ENCODE assay signal across 10 cellular contexts in genomic region chr11:5254646-5255409, GRCh38. TPM values are rescaled to one million over a fixed set of nuclear protein-coding genes. Genes with fewer than 3 reads are reported as not detected.
DNase-seq lines count a peak whose midpoint lies in the region; ATAC-seq, FAIRE-seq and TF ChIP-seq lines count a peak whose summit lies in the region.
"Not testable (repeated sequence)": the region's sequence is repeated elsewhere in the genome, so short reads cannot be mapped to it uniquely, and the experiment has no call there.
"Had no signal": no experiment of that assay in that cellular context is flagged by ENCODE, and none has a peak within 500 bp of the region (broad histone marks: within the 10 kb centered on the region; RNA-seq: fewer than 3 reads in every experiment).

TSS of gene HBG2 (minus strand) at chr11:5254781. CDS start at chr11:5254728, 53 bp downstream.

- H3K4me2 ChIP-seq in HCT116 (ENCODE audit: low read length), result not testable (repeated sequence)

- not testable (repeated sequence) for DNase-seq in HCT116 (ENCODE audit: low read depth, low spot score); frontal cortex (ENCODE audit: low spot score in 2 of 2)
- DNase-seq in amniotic epithelial cell (ENCODE audit: low read depth), result peak; percentile 28
- peak; percentile 25 for DNase-seq in choroid plexus epithelial cell (ENCODE audit: low read depth)
- peak; percentile 13 for DNase-seq in fibroblast of mammary gland (ENCODE audit: low read depth)

- not testable (repeated sequence) for H3K9ac ChIP-seq in HCT116 (ENCODE audit: low read length); skeletal muscle tissue (ENCODE audit: low read depth in 1 of 3, low read length in 3 of 3)

- POLR2A ChIA-PET in HCT116 (lab: Charles Lee), result not testable (repeated sequence)

- H3K9me2 ChIP-seq in HCT116 (ENCODE audit: insufficient read depth), result not testable (repeated sequence)

- not testable (repeated sequence) for TF ChIP-seq CTCF in HCT116 (IDR thresholded peaks at IDR 0.05 in 2 of 3, conservative IDR thresholded peaks at IDR 0.05 in 1 of 3; ENCODE audit: borderline replicate concordance in 1 of 3, insufficient read depth in 1 of 3, low read depth in 2 of 3, low read length in 2 of 3); choroid plexus epithelial cell (conservative IDR thresholded peaks at IDR 0.05; ENCODE audit: low read depth, low read length); fibroblast of mammary gland (conservative IDR thresholded peaks at IDR 0.05; ENCODE audit: control insufficient read depth, insufficient read depth, low read depth, low read length)

- CTCF ChIA-PET in HCT116 (lab: Charles Lee), result not testable (repeated sequence)

- H3K36me3 ChIP-seq in HCT116 (ENCODE audit: control insufficient read depth in 1 of 2, insufficient read depth in 2 of 2, low read length in 2 of 2); skeletal muscle tissue (ENCODE audit: control insufficient read depth in 3 of 3, insufficient read depth in 3 of 3, low read length in 3 of 3): not testable (repeated sequence)

- intact Hi-C loops in HCT116 (cut with micrococcal nuclease), result not testable (repeated sequence)

- FAIRE-seq in frontal cortex (lab: Jason Lieb, UNC), result not testable (repeated sequence)

- not testable (repeated sequence) for H4K20me1 ChIP-seq in HCT116 (ENCODE audit: insufficient read depth)

- BruUV-seq in HCT116 (replicated peaks; lab: Mats Ljungman, UMichigan), result not testable (repeated sequence)

- not testable (repeated sequence) for H3K9me3 ChIP-seq in HCT116 (ENCODE audit: control insufficient read depth in 1 of 2, insufficient read depth in 1 of 2, low read depth in 1 of 2, low read length in 2 of 2); skeletal muscle tissue (ENCODE audit: control insufficient read depth in 3 of 3, low read length in 3 of 3)

- ATAC-seq in HCT116, result not testable (repeated sequence)

- RAD21 ChIA-PET in HCT116 (lab: Charles Lee; ENCODE audit: low non-redundant PET in 1 of 2, low total read pairs in 2 of 2, uncharacterized antibody in 2 of 2, unreplicated experiment in 2 of 2), result not testable (repeated sequence)

- not testable (repeated sequence) for H3K27ac ChIP-seq in HCT116 (ENCODE audit: low read depth, low read length); skeletal muscle tissue (ENCODE audit: low read depth, low read length)

- H3K79me2 ChIP-seq in HCT116 (ENCODE audit: insufficient read depth, low read length), result not testable (repeated sequence)

- TF ChIP-seq RAD21 in HCT116 (IDR thresholded peaks at IDR 0.05; ENCODE audit: low read depth), result not testable (repeated sequence)

- not testable (repeated sequence) for H3K4me3 ChIP-seq in HCT116 (replicated peaks in 1 of 2; ENCODE audit: low read depth in 1 of 2, low read length in 2 of 2); choroid plexus epithelial cell (ENCODE audit: low read depth, low read length); fibroblast of mammary gland (ENCODE audit: control insufficient read depth, low read depth, low read length); skeletal muscle tissue (ENCODE audit: low read length in 3 of 3)

- H2AFZ ChIP-seq in HCT116 (ENCODE audit: low read depth, low read length, poor library complexity, severe bottlenecking), result not testable (repeated sequence)

- not testable (repeated sequence) for TF ChIP-seq POLR2A in HCT116 (IDR thresholded peaks at IDR 0.05; ENCODE audit: borderline replicate concordance, extremely low read depth, insufficient read depth, insufficient read length)

- H3K27me3 ChIP-seq in HCT116 (ENCODE audit: insufficient read depth, low read length), result peaks cover 13% of the 10 kb centered on the region; the same call in 1 of the 2 replicates
- not testable (repeated sequence) for H3K27me3 ChIP-seq in skeletal muscle tissue (ENCODE audit: control insufficient read depth in 3 of 3, insufficient read depth in 3 of 3, low read length in 3 of 3)

- not testable (repeated sequence) for H3K4me1 ChIP-seq in HCT116 (ENCODE audit: control insufficient read depth in 1 of 2, insufficient read depth in 2 of 2, low read length in 2 of 2); skeletal muscle tissue (ENCODE audit: control insufficient read depth in 3 of 3, insufficient read depth in 3 of 3, low read length in 3 of 3)

RNA-seq across cellular contexts. Expression of gene HBG2, which starts in this region (rescaled TPM):
- 48.1 TPM for total RNA-seq in HCT116 (2021; ENCODE audit: unreplicated experiment)
- 11.1 and 13.3 TPM in 2 replicates for polyA plus RNA-seq in HCT116 (2012)
- total RNA-seq in frontal cortex, result 2,646 TPM
- 17,934 TPM for total RNA-seq in skeletal muscle tissue
- total RNA-seq: Caco-2; CD8-positive, alpha-beta T cell had no signal
- polyA plus RNA-seq: A549, BJ had no signal
